4 cellular contexts compared by ENCODE assay signal in the genomic region with DNA sequence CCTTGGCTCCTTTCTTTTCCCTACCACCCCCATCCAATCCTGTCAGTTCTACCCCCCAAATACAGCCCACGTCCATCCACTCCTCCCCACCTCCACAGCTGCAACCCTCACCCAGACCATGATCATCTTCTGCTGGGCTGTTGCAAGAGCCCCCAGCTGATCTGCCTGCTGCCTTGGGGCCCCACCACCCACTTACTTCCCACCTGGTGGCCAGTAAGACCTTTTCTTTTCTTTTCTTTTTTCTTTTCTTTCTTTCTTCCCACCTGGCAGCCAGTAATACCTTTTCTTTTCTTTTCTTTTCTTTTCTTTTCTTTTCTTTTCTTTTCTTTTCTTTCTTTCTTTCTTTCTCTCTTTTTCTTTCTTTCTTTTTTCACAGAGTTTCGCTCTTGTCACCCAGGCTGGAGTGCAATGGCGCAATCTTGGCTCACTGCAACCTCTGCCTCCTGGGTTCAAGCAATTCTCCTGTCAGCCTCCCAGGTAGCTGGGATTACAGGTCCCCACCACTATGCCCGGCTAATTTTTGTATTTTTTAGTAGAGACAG. TPM values are rescaled to one million over a fixed set of nuclear protein-coding genes. Genes with fewer than 3 reads are reported as not detected.
"Had no signal": no experiment of that assay in that cellular context is flagged by ENCODE, and none has a peak within 500 bp of the region (broad histone marks: within the 10 kb centered on the region; RNA-seq: fewer than 3 reads in every experiment).

No MANE protein-coding gene starts in this region.

RNA-seq across cellular contexts. Expression of a gene that starts 3.3 kb away (rescaled TPM):
- total RNA-seq: activated CD4-positive, alpha-beta memory T cell treated with anti-CD3 and anti-CD28 coated beads, Interleukin-2, amount 10 ng/mL, durations not matched to agents 7 days and 5 days; activated CD8-positive, alpha-beta memory T cell treated with anti-CD3 and anti-CD28 coated beads for 36 hours; activated T-helper 17 cell treated with anti-CD3 and anti-CD28 coated beads, Interleukin-2, amount 50 U/mL, for 72 hours; T-helper 2 cell treated with Interferon-gamma antibody and Interleukin-4, amounts not matched to agents 100 ng/mL and 5 ng/mL, for 36 hours had no signal
